Comparison of ENCODE assay signal across 15 cellular contexts in genomic region chr15:44325568-44325967, GRCh38.
"Had no signal": no experiment of that assay in that cellular context is flagged by ENCODE, and none has a peak within 500 bp of the region (broad histone marks: within the 10 kb centered on the region; RNA-seq: fewer than 3 reads in every experiment).

No MANE protein-coding gene starts in this region.

- H3K9me3 ChIP-seq: neutrophil, right atrium auricular region, thyroid gland had no signal

- H3K4me3 ChIP-seq: adrenal gland, right atrium auricular region, thyroid gland had no signal

- H3K4me1 ChIP-seq: right atrium auricular region, thyroid gland had no signal

- H3K27me3 ChIP-seq: adrenal gland, brain microvascular endothelial cell, neutrophil, right atrium auricular region, thyroid gland had no signal

- ATAC-seq: left ventricle myocardium superior had no signal

- DNase-seq: activated B cell treated with CpG ODN at 0.5 μM for 24 hours; activated naive CD4-positive, alpha-beta T cell treated with anti-CD3 and anti-CD28 coated beads, Interleukin-2, amount 50 U/mL, for 16 hours; adrenal gland; brain microvascular endothelial cell; cerebellar nuclear complex; dermis blood vessel endothelial cell; erythroblast; hippocampal formation; kidney; left ventricle myocardium superior; small intestine; thyroid gland had no signal

- H3K27ac ChIP-seq: adrenal gland, brain microvascular endothelial cell, neutrophil, right atrium auricular region, thyroid gland had no signal

- FAIRE-seq: kidney, small intestine, urothelium cell line had no signal

- H3K36me3 ChIP-seq: adrenal gland, brain microvascular endothelial cell, neutrophil, thyroid gland had no signal
